ENCODE assay signal across 1 cellular context in the genomic region with DNA sequence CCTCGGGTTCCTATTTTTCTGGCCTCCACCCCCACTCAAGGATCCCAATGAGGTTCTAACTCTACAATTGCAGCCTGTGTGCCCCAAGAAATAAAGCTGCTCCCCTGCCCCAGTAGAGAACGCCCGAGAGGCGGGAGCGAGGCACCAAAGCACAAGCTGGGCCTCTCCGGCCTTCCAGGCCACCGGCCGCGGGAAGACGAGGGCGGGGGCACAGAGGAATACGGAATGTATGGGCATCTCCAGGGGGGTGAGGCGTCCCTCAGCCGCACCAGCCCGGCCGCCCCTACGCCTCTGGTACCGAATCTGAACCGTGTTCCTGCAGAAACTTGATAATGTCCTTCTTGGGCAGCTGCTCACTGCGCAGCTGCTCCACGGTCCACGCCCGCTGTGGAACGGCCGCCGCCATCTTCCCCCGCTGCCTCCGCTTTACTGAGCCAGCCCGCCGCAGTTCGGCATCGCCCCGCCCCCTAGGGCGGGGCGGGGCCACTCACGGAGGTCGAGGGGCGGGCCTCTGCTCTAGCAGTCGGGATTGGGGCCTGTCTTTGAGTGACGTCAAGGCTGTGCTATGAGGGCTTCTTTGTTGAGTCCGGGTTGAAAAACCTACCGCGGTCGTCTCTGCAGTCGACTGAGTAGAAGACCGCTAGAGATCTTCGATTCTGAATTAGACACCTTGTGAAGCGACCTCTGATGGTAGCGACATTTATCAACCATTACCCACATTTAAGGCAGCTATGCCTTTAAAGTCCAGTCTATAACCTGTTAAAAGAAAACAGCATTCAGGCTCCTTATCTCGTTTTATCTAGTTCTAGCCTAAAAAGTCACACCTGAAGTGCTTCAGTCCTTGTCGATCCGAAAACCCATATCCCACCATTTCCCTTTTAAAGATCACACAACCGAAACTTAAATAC.
A peak's percentile ranks its signal among the peaks of the same experiment; 100 is the strongest.
TF ChIP-seq lines count a peak whose summit lies in the region.

A gene (minus strand): TSS at position 431 of the 908 bp plus-strand sequence. CDS start 25 bp downstream, at position 406.

TF ChIP-seq in HepG2, 621 proteins besides CTCF, POLR2A, EP300 and RAD21 (continued from another document and continues in another):
- TF ChIP-seq, protein P1, sequence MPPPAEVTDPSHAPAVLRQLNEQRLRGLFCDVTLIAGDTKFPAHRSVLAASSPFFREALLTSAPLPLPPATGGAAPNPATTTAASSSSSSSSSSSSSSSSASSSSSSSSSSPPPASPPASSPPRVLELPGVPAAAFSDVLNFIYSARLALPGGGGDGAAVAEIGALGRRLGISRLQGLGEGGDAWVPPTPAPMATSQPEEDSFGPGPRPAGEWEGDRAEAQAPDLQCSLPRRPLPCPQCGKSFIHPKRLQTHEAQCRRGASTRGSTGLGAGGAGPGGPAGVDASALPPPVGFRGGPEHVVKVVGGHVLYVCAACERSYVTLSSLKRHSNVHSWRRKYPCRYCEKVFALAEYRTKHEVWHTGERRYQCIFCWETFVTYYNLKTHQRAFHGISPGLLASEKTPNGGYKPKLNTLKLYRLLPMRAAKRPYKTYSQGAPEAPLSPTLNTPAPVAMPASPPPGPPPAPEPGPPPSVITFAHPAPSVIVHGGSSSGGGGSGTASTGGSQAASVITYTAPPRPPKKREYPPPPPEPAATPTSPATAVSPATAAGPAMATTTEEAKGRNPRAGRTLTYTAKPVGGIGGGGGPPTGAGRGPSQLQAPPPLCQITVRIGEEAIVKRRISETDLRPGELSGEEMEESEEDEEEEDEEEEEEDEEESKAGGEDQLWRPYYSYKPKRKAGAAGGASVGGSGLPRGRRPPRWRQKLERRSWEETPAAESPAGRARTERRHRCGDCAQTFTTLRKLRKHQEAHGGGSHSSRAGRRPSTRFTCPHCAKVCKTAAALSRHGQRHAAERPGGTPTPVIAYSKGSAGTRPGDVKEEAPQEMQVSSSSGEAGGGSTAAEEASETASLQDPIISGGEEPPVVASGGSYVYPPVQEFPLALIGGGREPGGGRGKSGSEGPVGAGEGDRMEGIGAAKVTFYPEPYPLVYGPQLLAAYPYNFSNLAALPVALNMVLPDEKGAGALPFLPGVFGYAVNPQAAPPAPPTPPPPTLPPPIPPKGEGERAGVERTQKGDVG (CRISPR knock-in tag; IDR thresholded peaks at IDR 0.05; ENCODE audit: borderline replicate concordance), result no peak
- TF ChIP-seq ZNF605 (CRISPR knock-in tag; IDR thresholded peaks at IDR 0.05) (peak; percentile 89), EED (CRISPR knock-in tag; IDR thresholded peaks at IDR 0.05) (no peak), KLF9 (CRISPR knock-in tag; IDR thresholded peaks at IDR 0.05; ENCODE audit: low read depth) (no peak), ZNF136 (CRISPR knock-in tag; IDR thresholded peaks at IDR 0.05; ENCODE audit: low read depth) (no peak; the same call in 1 of the 2 replicates), TAF1 (CRISPR knock-in tag; IDR thresholded peaks at IDR 0.05) (peak; percentile 97), KDM3A (CRISPR knock-in tag; IDR thresholded peaks at IDR 0.05; ENCODE audit: low read depth) (no peak), GFI1 (CRISPR knock-in tag; IDR thresholded peaks at IDR 0.05; ENCODE audit: borderline replicate concordance) (peak; percentile 41; the same call in 1 of the 2 replicates), NCOA1 (CRISPR knock-in tag; IDR thresholded peaks at IDR 0.05) (no peak), ZNF780A (CRISPR knock-in tag; IDR thresholded peaks at IDR 0.05) (no peak), ZNF670 (CRISPR knock-in tag; IDR thresholded peaks at IDR 0.05; ENCODE audit: borderline replicate concordance) (no peak), ZBTB1 (CRISPR knock-in tag; IDR thresholded peaks at IDR 0.05; ENCODE audit: borderline replicate concordance) (no peak), ZNF557 (CRISPR knock-in tag; IDR thresholded peaks at IDR 0.05) (no peak), ZNF446 (CRISPR knock-in tag; IDR thresholded peaks at IDR 0.05) (no peak), TBP (CRISPR knock-in tag; IDR thresholded peaks at IDR 0.05) (no peak), BRCA1 (CRISPR knock-in tag; IDR thresholded peaks at IDR 0.05) (0 out of 2 replicates have a peak, but pooled peaks have one; percentile 43), TBL1XR1 (IDR thresholded peaks at IDR 0.05; ENCODE audit: borderline replicate concordance, low read length, partially characterized antibody) (peak; percentile 40), ZFYVE20 (CRISPR knock-in tag; IDR thresholded peaks at IDR 0.05; ENCODE audit: borderline replicate concordance, low read depth) (no peak), MZF1 (CRISPR knock-in tag; IDR thresholded peaks at IDR 0.05; ENCODE audit: borderline replicate concordance) (no peak), RARA (CRISPR knock-in tag; IDR thresholded peaks at IDR 0.05) (peak; percentile 3; the same call in 1 of the 2 replicates), EEA1 (CRISPR knock-in tag; IDR thresholded peaks at IDR 0.05; ENCODE audit: borderline replicate concordance) (no peak), AKAP8 (CRISPR knock-in tag; IDR thresholded peaks at IDR 0.05) (no peak), ZBTB3 (CRISPR knock-in tag; IDR thresholded peaks at IDR 0.05; ENCODE audit: borderline replicate concordance, low read depth) (no peak), ZNF432 (CRISPR knock-in tag; IDR thresholded peaks at IDR 0.05; ENCODE audit: borderline replicate concordance) (no peak), RORA (CRISPR knock-in tag; IDR thresholded peaks at IDR 0.05) (no peak), ZNF556 (CRISPR knock-in tag; IDR thresholded peaks at IDR 0.05; ENCODE audit: borderline replicate concordance) (no peak), SRY (CRISPR knock-in tag; IDR thresholded peaks at IDR 0.05) (peak; percentile 70; the same call in 1 of the 2 replicates), ZC3H4 (CRISPR knock-in tag; IDR thresholded peaks at IDR 0.05; ENCODE audit: borderline replicate concordance) (no peak), ATM (IDR thresholded peaks at IDR 0.05; ENCODE audit: borderline replicate concordance) (no peak), CEBPG (CRISPR knock-in tag; IDR thresholded peaks at IDR 0.05) (no peak), ADNP (CRISPR knock-in tag; IDR thresholded peaks at IDR 0.05) (no peak), GZF1 (CRISPR knock-in tag; IDR thresholded peaks at IDR 0.05) (peak; percentile 55; the same call in 1 of the 2 replicates), RFXAP (CRISPR knock-in tag; IDR thresholded peaks at IDR 0.05; ENCODE audit: borderline replicate concordance) (no peak)
- TF ChIP-seq, protein P2, sequence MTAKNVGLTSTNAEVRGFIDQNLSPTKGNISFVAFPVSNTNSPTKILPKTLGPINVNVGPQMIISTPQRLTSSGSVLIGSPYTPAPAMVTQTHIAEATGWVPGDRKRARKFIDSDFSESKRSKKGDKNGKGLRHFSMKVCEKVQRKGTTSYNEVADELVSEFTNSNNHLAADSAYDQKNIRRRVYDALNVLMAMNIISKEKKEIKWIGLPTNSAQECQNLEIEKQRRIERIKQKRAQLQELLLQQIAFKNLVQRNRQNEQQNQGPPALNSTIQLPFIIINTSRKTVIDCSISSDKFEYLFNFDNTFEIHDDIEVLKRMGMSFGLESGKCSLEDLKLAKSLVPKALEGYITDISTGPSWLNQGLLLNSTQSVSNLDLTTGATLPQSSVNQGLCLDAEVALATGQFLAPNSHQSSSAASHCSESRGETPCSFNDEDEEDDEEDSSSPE (CRISPR knock-in tag; IDR thresholded peaks at IDR 0.05), result no peak
- TF ChIP-seq, protein P3, sequence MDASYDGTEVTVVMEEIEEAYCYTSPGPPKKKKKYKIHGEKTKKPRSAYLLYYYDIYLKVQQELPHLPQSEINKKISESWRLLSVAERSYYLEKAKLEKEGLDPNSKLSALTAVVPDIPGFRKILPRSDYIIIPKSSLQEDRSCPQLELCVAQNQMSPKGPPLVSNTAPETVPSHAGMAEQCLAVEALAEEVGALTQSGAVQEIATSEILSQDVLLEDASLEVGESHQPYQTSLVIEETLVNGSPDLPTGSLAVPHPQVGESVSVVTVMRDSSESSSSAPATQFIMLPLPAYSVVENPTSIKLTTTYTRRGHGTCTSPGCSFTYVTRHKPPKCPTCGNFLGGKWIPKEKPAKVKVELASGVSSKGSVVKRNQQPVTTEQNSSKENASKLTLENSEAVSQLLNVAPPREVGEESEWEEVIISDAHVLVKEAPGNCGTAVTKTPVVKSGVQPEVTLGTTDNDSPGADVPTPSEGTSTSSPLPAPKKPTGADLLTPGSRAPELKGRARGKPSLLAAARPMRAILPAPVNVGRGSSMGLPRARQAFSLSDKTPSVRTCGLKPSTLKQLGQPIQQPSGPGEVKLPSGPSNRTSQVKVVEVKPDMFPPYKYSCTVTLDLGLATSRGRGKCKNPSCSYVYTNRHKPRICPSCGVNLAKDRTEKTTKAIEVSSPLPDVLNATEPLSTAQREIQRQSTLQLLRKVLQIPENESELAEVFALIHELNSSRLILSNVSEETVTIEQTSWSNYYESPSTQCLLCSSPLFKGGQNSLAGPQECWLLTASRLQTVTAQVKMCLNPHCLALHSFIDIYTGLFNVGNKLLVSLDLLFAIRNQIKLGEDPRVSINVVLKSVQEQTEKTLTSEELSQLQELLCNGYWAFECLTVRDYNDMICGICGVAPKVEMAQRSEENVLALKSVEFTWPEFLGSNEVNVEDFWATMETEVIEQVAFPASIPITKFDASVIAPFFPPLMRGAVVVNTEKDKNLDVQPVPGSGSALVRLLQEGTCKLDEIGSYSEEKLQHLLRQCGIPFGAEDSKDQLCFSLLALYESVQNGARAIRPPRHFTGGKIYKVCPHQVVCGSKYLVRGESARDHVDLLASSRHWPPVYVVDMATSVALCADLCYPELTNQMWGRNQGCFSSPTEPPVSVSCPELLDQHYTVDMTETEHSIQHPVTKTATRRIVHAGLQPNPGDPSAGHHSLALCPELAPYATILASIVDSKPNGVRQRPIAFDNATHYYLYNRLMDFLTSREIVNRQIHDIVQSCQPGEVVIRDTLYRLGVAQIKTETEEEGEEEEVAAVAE (CRISPR knock-in tag; IDR thresholded peaks at IDR 0.05; ENCODE audit: borderline replicate concordance), result peak; percentile 45; the same call in 1 of the 2 replicates
- TF ChIP-seq, protein P4, sequence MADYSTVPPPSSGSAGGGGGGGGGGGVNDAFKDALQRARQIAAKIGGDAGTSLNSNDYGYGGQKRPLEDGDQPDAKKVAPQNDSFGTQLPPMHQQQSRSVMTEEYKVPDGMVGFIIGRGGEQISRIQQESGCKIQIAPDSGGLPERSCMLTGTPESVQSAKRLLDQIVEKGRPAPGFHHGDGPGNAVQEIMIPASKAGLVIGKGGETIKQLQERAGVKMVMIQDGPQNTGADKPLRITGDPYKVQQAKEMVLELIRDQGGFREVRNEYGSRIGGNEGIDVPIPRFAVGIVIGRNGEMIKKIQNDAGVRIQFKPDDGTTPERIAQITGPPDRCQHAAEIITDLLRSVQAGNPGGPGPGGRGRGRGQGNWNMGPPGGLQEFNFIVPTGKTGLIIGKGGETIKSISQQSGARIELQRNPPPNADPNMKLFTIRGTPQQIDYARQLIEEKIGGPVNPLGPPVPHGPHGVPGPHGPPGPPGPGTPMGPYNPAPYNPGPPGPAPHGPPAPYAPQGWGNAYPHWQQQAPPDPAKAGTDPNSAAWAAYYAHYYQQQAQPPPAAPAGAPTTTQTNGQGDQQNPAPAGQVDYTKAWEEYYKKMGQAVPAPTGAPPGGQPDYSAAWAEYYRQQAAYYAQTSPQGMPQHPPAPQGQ (CRISPR knock-in tag; IDR thresholded peaks at IDR 0.05; ENCODE audit: borderline replicate concordance), result no peak
- TF ChIP-seq, protein P5, sequence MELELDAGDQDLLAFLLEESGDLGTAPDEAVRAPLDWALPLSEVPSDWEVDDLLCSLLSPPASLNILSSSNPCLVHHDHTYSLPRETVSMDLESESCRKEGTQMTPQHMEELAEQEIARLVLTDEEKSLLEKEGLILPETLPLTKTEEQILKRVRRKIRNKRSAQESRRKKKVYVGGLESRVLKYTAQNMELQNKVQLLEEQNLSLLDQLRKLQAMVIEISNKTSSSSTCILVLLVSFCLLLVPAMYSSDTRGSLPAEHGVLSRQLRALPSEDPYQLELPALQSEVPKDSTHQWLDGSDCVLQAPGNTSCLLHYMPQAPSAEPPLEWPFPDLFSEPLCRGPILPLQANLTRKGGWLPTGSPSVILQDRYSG (CRISPR knock-in tag; IDR thresholded peaks at IDR 0.05), result no peak
- TF ChIP-seq, protein P6, sequence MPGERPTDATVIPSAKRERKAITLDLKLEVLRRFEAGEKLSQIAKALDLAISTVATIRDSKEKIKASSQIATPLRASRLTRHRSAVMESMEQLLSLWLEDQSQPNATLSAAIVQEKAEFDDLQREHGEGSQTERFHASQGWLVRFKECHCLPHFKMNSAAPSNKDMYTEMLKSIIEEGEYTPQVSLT (CRISPR knock-in tag; IDR thresholded peaks at IDR 0.05; ENCODE audit: borderline replicate concordance, low read depth), result no peak
- TF ChIP-seq, protein P7, sequence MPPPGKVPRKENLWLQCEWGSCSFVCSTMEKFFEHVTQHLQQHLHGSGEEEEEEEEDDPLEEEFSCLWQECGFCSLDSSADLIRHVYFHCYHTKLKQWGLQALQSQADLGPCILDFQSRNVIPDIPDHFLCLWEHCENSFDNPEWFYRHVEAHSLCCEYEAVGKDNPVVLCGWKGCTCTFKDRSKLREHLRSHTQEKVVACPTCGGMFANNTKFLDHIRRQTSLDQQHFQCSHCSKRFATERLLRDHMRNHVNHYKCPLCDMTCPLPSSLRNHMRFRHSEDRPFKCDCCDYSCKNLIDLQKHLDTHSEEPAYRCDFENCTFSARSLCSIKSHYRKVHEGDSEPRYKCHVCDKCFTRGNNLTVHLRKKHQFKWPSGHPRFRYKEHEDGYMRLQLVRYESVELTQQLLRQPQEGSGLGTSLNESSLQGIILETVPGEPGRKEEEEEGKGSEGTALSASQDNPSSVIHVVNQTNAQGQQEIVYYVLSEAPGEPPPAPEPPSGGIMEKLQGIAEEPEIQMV (CRISPR knock-in tag; IDR thresholded peaks at IDR 0.05; ENCODE audit: low read depth), result no peak
- TF ChIP-seq, protein P8, sequence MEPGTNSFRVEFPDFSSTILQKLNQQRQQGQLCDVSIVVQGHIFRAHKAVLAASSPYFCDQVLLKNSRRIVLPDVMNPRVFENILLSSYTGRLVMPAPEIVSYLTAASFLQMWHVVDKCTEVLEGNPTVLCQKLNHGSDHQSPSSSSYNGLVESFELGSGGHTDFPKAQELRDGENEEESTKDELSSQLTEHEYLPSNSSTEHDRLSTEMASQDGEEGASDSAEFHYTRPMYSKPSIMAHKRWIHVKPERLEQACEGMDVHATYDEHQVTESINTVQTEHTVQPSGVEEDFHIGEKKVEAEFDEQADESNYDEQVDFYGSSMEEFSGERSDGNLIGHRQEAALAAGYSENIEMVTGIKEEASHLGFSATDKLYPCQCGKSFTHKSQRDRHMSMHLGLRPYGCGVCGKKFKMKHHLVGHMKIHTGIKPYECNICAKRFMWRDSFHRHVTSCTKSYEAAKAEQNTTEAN (CRISPR knock-in tag; conservative IDR thresholded peaks at IDR 0.05), result no peak; the same call in 1 of the 2 replicates
- TF ChIP-seq, protein P9, sequence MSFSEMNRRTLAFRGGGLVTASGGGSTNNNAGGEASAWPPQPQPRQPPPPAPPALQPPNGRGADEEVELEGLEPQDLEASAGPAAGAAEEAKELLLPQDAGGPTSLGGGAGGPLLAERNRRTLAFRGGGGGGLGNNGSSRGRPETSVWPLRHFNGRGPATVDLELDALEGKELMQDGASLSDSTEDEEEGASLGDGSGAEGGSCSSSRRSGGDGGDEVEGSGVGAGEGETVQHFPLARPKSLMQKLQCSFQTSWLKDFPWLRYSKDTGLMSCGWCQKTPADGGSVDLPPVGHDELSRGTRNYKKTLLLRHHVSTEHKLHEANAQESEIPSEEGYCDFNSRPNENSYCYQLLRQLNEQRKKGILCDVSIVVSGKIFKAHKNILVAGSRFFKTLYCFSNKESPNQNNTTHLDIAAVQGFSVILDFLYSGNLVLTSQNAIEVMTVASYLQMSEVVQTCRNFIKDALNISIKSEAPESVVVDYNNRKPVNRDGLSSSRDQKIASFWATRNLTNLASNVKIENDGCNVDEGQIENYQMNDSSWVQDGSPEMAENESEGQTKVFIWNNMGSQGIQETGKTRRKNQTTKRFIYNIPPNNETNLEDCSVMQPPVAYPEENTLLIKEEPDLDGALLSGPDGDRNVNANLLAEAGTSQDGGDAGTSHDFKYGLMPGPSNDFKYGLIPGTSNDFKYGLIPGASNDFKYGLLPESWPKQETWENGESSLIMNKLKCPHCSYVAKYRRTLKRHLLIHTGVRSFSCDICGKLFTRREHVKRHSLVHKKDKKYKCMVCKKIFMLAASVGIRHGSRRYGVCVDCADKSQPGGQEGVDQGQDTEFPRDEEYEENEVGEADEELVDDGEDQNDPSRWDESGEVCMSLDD (CRISPR knock-in tag; IDR thresholded peaks at IDR 0.05; ENCODE audit: borderline replicate concordance), result no peak
